In the genomic region with DNA sequence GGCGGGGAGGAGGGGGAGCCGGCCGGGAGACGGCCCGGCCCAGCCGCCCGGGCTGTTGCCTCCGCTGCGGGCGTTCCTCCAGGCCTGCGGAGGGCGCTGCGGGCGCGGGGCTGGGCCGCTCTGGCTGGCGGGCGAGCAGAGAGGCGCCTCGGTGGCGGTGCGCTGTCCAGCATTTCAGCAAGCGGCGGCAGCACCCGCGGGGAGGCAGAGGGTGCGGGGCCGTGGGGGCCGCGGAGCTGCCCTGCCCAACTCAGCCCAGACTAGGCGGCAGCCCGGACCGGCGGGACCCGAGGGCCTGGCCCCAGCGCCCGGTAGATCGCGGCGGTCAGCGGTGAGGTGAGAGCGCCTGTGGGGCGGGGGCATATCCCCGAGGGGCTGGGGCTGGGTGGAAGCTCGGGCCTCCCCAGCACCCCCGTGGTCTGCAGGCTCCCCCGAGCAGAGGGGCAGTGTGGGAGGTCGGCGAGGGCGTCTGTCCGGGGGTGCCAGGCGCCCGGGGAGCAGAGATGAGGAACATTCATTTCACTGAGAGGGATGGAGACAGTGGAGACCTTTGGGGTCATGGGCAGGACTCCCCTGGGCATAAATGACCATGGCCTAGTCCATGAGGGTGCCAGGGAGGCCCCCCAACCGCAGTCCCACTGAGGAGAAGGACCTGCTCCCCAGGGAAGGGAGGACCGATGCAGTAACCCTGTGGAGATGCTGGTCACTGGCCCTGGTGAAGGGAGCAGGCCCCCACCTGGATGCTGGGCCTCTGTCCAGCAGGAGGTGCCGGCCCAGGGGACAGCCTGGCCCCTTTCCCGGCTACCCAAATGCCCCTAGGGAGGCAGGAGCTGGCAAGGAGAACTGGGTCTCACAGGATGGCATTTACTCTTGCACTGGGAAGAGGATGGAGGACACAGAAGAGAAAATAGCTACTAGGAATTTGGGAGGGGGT, we compare ENCODE assay signal across 1 cellular context.
TF ChIP-seq lines count a peak whose summit lies in the region.

A gene with protein sequence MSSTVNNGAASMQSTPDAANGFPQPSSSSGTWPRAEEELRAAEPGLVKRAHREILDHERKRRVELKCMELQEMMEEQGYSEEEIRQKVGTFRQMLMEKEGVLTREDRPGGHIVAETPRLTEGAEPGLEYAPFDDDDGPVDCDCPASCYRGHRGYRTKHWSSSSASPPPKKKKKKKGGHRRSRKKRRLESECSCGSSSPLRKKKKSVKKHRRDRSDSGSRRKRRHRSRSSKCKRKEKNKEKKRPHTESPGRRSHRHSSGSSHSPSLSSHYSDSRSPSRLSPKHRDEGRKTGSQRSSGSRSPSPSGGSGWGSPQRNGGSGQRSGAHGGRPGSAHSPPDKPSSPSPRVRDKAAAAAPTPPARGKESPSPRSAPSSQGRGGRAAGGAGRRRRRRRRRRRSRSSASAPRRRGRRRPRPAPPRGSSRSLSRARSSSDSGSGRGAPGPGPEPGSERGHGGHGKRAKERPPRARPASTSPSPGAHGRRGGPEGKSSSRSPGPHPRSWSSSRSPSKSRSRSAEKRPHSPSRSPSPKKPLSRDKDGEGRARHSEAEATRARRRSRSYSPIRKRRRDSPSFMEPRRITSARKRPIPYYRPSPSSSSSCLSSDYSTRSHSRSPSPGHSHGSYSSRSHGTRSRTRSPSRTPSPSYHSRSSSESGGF (plus strand): TSS at position 165 of the 934 bp plus-strand sequence. CDS start 33,171 bp downstream, outside the sequence.

TF ChIP-seq in K562, 482 proteins besides CTCF, POLR2A, EP300 and RAD21 (continued from another document):
- TF ChIP-seq TCF7L2 (IDR thresholded peaks at IDR 0.05; ENCODE audit: low read depth, low read length) (no peak), SRSF9 (IDR thresholded peaks at IDR 0.05; ENCODE audit: borderline replicate concordance, low read depth, low read length) (no peak), SP1 (CRISPR knock-in tag; IDR thresholded peaks at IDR 0.05) (peak; percentile 43; the same call in 1 of the 2 replicates), ZKSCAN3 (CRISPR knock-in tag; IDR thresholded peaks at IDR 0.05) (no peak), ZNF217 (CRISPR knock-in tag; IDR thresholded peaks at IDR 0.05) (no peak), BRCA1 (IDR thresholded peaks at IDR 0.05) (no peak), BRCA1 (CRISPR knock-in tag; IDR thresholded peaks at IDR 0.05) (no peak), SMAD3 (CRISPR knock-in tag; conservative IDR thresholded peaks at IDR 0.05) (no peak), ZNF780A (CRISPR knock-in tag; IDR thresholded peaks at IDR 0.05) (no peak), ZNF232 (CRISPR knock-in tag; IDR thresholded peaks at IDR 0.05) (peak; percentile 94), SUPT5H (IDR thresholded peaks at IDR 0.05) (no peak), NFIX (CRISPR knock-in tag; IDR thresholded peaks at IDR 0.05; ENCODE audit: low read depth) (no peak), ZNF12 (CRISPR knock-in tag; IDR thresholded peaks at IDR 0.05) (peak; percentile 68; the same call in 1 of the 2 replicates), PHB2 (IDR thresholded peaks at IDR 0.05; ENCODE audit: low read depth) (no peak), NRF1 (conservative IDR thresholded peaks at IDR 0.05 in 1 of 2, IDR thresholded peaks at IDR 0.05 in 1 of 2) (no peak), ESRRB (CRISPR knock-in tag; IDR thresholded peaks at IDR 0.05; ENCODE audit: borderline replicate concordance) (no peak), ASH1L (IDR thresholded peaks at IDR 0.05; ENCODE audit: borderline replicate concordance, low read depth, partially characterized antibody) (no peak), ZZZ3 (IDR thresholded peaks at IDR 0.05) (no peak), POLR2AphosphoS5 (IDR thresholded peaks at IDR 0.05; ENCODE audit: control insufficient read depth, insufficient read depth, low read depth, low read length) (no peak), ZNF766 (CRISPR knock-in tag; conservative IDR thresholded peaks at IDR 0.05) (peak; percentile 84), ZNF239 (CRISPR knock-in tag; IDR thresholded peaks at IDR 0.05) (no peak)
- TF ChIP-seq, protein P1, sequence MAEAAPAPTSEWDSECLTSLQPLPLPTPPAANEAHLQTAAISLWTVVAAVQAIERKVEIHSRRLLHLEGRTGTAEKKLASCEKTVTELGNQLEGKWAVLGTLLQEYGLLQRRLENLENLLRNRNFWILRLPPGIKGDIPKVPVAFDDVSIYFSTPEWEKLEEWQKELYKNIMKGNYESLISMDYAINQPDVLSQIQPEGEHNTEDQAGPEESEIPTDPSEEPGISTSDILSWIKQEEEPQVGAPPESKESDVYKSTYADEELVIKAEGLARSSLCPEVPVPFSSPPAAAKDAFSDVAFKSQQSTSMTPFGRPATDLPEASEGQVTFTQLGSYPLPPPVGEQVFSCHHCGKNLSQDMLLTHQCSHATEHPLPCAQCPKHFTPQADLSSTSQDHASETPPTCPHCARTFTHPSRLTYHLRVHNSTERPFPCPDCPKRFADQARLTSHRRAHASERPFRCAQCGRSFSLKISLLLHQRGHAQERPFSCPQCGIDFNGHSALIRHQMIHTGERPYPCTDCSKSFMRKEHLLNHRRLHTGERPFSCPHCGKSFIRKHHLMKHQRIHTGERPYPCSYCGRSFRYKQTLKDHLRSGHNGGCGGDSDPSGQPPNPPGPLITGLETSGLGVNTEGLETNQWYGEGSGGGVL (CRISPR knock-in tag; IDR thresholded peaks at IDR 0.05) = no peak
- TF ChIP-seq, protein P2, sequence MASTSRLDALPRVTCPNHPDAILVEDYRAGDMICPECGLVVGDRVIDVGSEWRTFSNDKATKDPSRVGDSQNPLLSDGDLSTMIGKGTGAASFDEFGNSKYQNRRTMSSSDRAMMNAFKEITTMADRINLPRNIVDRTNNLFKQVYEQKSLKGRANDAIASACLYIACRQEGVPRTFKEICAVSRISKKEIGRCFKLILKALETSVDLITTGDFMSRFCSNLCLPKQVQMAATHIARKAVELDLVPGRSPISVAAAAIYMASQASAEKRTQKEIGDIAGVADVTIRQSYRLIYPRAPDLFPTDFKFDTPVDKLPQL (IDR thresholded peaks at IDR 0.05; ENCODE audit: extremely low read depth, insufficient read length) = no peak
- TF ChIP-seq, protein P3, sequence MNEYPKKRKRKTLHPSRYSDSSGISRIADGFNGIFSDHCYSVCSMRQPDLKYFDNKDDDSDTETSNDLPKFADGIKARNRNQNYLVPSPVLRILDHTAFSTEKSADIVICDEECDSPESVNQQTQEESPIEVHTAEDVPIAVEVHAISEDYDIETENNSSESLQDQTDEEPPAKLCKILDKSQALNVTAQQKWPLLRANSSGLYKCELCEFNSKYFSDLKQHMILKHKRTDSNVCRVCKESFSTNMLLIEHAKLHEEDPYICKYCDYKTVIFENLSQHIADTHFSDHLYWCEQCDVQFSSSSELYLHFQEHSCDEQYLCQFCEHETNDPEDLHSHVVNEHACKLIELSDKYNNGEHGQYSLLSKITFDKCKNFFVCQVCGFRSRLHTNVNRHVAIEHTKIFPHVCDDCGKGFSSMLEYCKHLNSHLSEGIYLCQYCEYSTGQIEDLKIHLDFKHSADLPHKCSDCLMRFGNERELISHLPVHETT (CRISPR knock-in tag; conservative IDR thresholded peaks at IDR 0.05 in 1 of 2, IDR thresholded peaks at IDR 0.05 in 1 of 2) = peak in 1 of 2 experiments; percentile 53; a peak in 1 of 4 replicates
- TF ChIP-seq, protein P4, sequence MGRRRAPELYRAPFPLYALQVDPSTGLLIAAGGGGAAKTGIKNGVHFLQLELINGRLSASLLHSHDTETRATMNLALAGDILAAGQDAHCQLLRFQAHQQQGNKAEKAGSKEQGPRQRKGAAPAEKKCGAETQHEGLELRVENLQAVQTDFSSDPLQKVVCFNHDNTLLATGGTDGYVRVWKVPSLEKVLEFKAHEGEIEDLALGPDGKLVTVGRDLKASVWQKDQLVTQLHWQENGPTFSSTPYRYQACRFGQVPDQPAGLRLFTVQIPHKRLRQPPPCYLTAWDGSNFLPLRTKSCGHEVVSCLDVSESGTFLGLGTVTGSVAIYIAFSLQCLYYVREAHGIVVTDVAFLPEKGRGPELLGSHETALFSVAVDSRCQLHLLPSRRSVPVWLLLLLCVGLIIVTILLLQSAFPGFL (CRISPR knock-in tag; IDR thresholded peaks at IDR 0.05) = no peak
- TF ChIP-seq, protein P5, sequence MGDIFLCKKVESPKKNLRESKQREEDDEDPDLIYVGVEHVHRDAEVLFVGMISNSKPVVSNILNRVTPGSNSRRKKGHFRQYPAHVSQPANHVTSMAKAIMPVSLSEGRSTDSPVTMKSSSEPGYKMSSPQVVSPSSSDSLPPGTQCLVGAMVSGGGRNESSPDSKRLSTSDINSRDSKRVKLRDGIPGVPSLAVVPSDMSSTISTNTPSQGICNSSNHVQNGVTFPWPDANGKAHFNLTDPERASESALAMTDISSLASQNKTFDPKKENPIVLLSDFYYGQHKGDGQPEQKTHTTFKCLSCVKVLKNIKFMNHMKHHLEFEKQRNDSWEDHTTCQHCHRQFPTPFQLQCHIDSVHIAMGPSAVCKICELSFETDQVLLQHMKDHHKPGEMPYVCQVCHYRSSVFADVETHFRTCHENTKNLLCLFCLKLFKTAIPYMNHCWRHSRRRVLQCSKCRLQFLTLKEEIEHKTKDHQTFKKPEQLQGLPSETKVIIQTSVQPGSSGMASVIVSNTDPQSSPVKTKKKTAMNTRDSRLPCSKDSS (IDR thresholded peaks at IDR 0.05; ENCODE audit: low read depth, partially characterized antibody) = no peak
